Comparison of ENCODE assay signal across 9 cellular contexts in genomic region chr7:111090834-111091233, GRCh38. TPM values are rescaled to one million over a fixed set of nuclear protein-coding genes. Genes with fewer than 3 reads are reported as not detected.
DNase-seq lines count a peak whose midpoint lies in the region; ATAC-seq and TF ChIP-seq lines count a peak whose summit lies in the region.
"Had no signal": no experiment of that assay in that cellular context is flagged by ENCODE, and none has a peak within 500 bp of the region (broad histone marks: within the 10 kb centered on the region; RNA-seq: fewer than 3 reads in every experiment).

Gene LRRN3, plus strand, starts transcription at chr7:111091127. Its CDS starts 31,646 bp downstream, at chr7:111122773.

- H3K4me3 ChIP-seq in fibroblast of pulmonary artery (replicated peaks; ENCODE audit: low read depth, low read length) (peak within 1 kb of the TSS; percentile 47), osteoblast (ENCODE audit: insufficient read depth, low read length) (peak within 1 kb of the TSS; percentile 72)

- peaks cover 19% of the 10 kb centered on the region for H3K4me1 ChIP-seq in osteoblast (ENCODE audit: insufficient read depth, low read length)

- H3K27ac ChIP-seq in osteoblast (ENCODE audit: low read depth, low read length), result peak within 1 kb of the TSS; percentile 32

- ATAC-seq in HG02759 (IDR thresholded peaks at IDR 0.05; ENCODE audit: unreplicated experiment), result no peak

- peak; percentile 28 for DNase-seq in stimulated activated CD4-positive, alpha-beta T cell treated with anti-CD3 and anti-CD28 coated beads, Interleukin-12 subunit alpha, Interleukin-12 subunit beta, amount 100 ng/mL, for 4 hours
- no peak for DNase-seq in stimulated activated CD4-positive, alpha-beta T cell treated with anti-CD3 and anti-CD28 coated beads, Interleukin-2, amount 100 ng/mL, for 48 hours
- DNase-seq in activated T-cell treated with anti-CD3 and anti-CD28 coated beads for 24 hours (ENCODE audit: low read depth) (peak; percentile 42), fibroblast of pulmonary artery (ENCODE audit: low read depth) (peak; percentile 57), osteoblast (ENCODE audit: insufficient read length, low spot score, missing footprints) (peak; percentile 9), NCI-H774 (lab: John Stamatoyannopoulos, UW) (no peak), T1000 (lab: John Stamatoyannopoulos, UW) (no peak)
- DNase-seq: activated B cell treated with CpG ODN at 0.5 μM for 24 hours had no signal

- H3K4me2 ChIP-seq in osteoblast (ENCODE audit: insufficient read depth, low read length), result peak within 1 kb of the TSS; percentile 98

- no peaks in the 10 kb centered on the region for H3K27me3 ChIP-seq in osteoblast (ENCODE audit: insufficient read depth, low read length)

- TF ChIP-seq CTCF in fibroblast of pulmonary artery (IDR thresholded peaks at IDR 0.05; ENCODE audit: low read length, missing control alignments) (no peak), osteoblast (IDR thresholded peaks at IDR 0.05; ENCODE audit: extremely low read depth, low read depth, low read length) (no peak)

- H4K20me1 ChIP-seq in osteoblast (ENCODE audit: insufficient read depth, low read length), result no peaks in the 10 kb centered on the region

- H2AFZ ChIP-seq in osteoblast (ENCODE audit: low read length), result peak within 1 kb of the TSS; percentile 95

- H3K79me2 ChIP-seq in osteoblast (ENCODE audit: insufficient read depth, low read length), result no peaks in the 10 kb centered on the region

- H3K9me3 ChIP-seq in osteoblast (ENCODE audit: low read depth, low read length), result no peaks in the 10 kb centered on the region

- no peaks in the 10 kb centered on the region for H3K36me3 ChIP-seq in osteoblast (ENCODE audit: insufficient read depth, low read length)

RNA-seq across cellular contexts. Expression of gene LRRN3, which starts in this region (rescaled TPM):
- 2.2 and 2.4 TPM in 2 replicates for total RNA-seq in osteoblast
- total RNA-seq: activated B cell treated with CpG ODN at 0.5 μM for 24 hours had no signal

Comparison
In these comparisons a context has a peak if more than half of its experiments do, and no peak if none do; other contexts are left out.
1. DNase-seq: peak in stimulated activated CD4-positive, alpha-beta T cell treated with anti-CD3 and anti-CD28 coated beads, Interleukin-12 subunit alpha, Interleukin-12 subunit beta, amount 100 ng/mL, for 4 hours (single experiment), activated T-cell treated with anti-CD3 and anti-CD28 coated beads for 24 hours (single experiment), fibroblast of pulmonary artery (single experiment) and osteoblast (single experiment); none in stimulated activated CD4-positive, alpha-beta T cell treated with anti-CD3 and anti-CD28 coated beads, Interleukin-2, amount 100 ng/mL, for 48 hours (0 of 2), NCI-H774 (single experiment) and T1000 (single experiment).